ENCODE assay signal across 8 cellular contexts in genomic region chr7:74454948-74455804, GRCh38. TPM values are rescaled to one million over a fixed set of nuclear protein-coding genes. Genes with fewer than 3 reads are reported as not detected.
DNase-seq lines count a peak whose midpoint lies in the region; ATAC-seq, FAIRE-seq and TF ChIP-seq lines count a peak whose summit lies in the region.

No MANE protein-coding gene starts in this region.

- H4K20me1 ChIP-seq in GM12878 (ENCODE audit: control insufficient read depth, insufficient read depth) (no peaks in the 10 kb centered on the region), keratinocyte (ENCODE audit: control insufficient read depth, extremely low read depth, insufficient read depth, low read length) (no peaks in the 10 kb centered on the region)

- H3K27ac ChIP-seq in GM12878 (ENCODE audit: control insufficient read depth, insufficient read depth) = no peak overlapping the region
- no peak overlapping the region for H3K27ac ChIP-seq in keratinocyte (ENCODE audit: control insufficient read depth, insufficient read depth, low read length)

- H3K9me3 ChIP-seq in GM12878 (replicated peaks; ENCODE audit: control insufficient read depth, insufficient read depth, low read length) (no peaks in the 10 kb centered on the region; the same call in 2 of the 3 replicates), keratinocyte (ENCODE audit: control insufficient read depth, low read depth, low read length) (no peaks in the 10 kb centered on the region)

- RAD21 ChIA-PET in GM12878 (lab: Charles Lee; ENCODE audit: unreplicated experiment) = no interaction called here

- SMC1A ChIA-PET in GM12878 (lab: Charles Lee; ENCODE audit: uncharacterized antibody, unreplicated experiment) = no interaction called here

- whole genome bisulfite sequencing in GM12878 (ENCODE audit: insufficient coverage, insufficient replicate concordance, low lambda C conversion rate, missing lambda C conversion rate) = 69% methylated on average over 24 of the region's 24 CpGs

- H3K9me3 Mint-ChIP-seq in IgD-negative memory B cell = no peaks in the 10 kb centered on the region
- H3K9me3 Mint-ChIP-seq in stimulated activated effector memory CD8-positive, alpha-beta T cell treated with anti-CD3 and anti-CD28 coated beads, Interleukin-12 subunit alpha, Interleukin-12 subunit beta, amount 100 ng/mL, for 72 hours = no peaks in the 10 kb centered on the region

- H2AFZ ChIP-seq in GM12878 (ENCODE audit: control insufficient read depth, low read depth, low read length) = no peak overlapping the region
- no peak overlapping the region for H2AFZ ChIP-seq in keratinocyte (ENCODE audit: control insufficient read depth, low read length)

- POLR2A ChIA-PET in GM12878 (lab: Charles Lee) (interaction anchor here (0.6 to 1.3 kb wide), 2 partner anchors 10 to 28 kb away, joined by 3 read pairs; no protein-coding TSS in a partner anchor), GM10248 (lab: Yijun Ruan, JAX) (no interaction called here)

- H3K4me1 Mint-ChIP-seq in IgD-negative memory B cell = peaks cover 7 to 8% (median 7%) of the 10 kb centered on the region in 3 donors
- H3K4me1 Mint-ChIP-seq in stimulated activated effector memory CD8-positive, alpha-beta T cell treated with anti-CD3 and anti-CD28 coated beads, Interleukin-12 subunit alpha, Interleukin-12 subunit beta, amount 100 ng/mL, for 72 hours = peaks cover 14% of the 10 kb centered on the region

- H3K4me3 Mint-ChIP-seq in IgD-negative memory B cell = peak overlapping the region in 3 of 4 donors; percentile 41 to 63 (median 58)
- H3K4me3 Mint-ChIP-seq in stimulated activated effector memory CD8-positive, alpha-beta T cell treated with anti-CD3 and anti-CD28 coated beads, Interleukin-12 subunit alpha, Interleukin-12 subunit beta, amount 100 ng/mL, for 72 hours = peak overlapping the region; percentile 68

- dilution Hi-C loops in keratinocyte (cut with MboI; ENCODE audit: extremely low pct_ligation_motif_present, low sequenced_read_pairs) = no loop called here

- H3K27me3 ChIP-seq in GM12878 (replicated peaks in 1 of 2; ENCODE audit: control insufficient read depth in 2 of 2, insufficient read depth in 2 of 2, low read length in 1 of 2) = no peaks in the 10 kb centered on the region
- H3K27me3 ChIP-seq in keratinocyte (ENCODE audit: control insufficient read depth, extremely low read depth, insufficient read depth, low read length) = no peaks in the 10 kb centered on the region

- H3K4me1 ChIP-seq in GM12878 (ENCODE audit: control insufficient read depth, insufficient read depth, low read length) = peaks cover 5% of the 10 kb centered on the region
- peaks cover 20% of the 10 kb centered on the region for H3K4me1 ChIP-seq in keratinocyte (ENCODE audit: control insufficient read depth, extremely low read depth, insufficient read depth, low read length)

- no peaks in the 10 kb centered on the region for H3K79me2 ChIP-seq in GM12878 (ENCODE audit: control insufficient read depth, insufficient read depth, low read length)
- H3K79me2 ChIP-seq in keratinocyte (ENCODE audit: control insufficient read depth, insufficient read depth, low read length) = peaks cover 38% of the 10 kb centered on the region

- intact Hi-C loops in GM12878 (cut with micrococcal nuclease; ENCODE audit: unreplicated experiment) = loop anchor here (10.0 kb wide), 1 partner anchor 210 kb away; no protein-coding TSS in a partner anchor

- H3K9ac ChIP-seq in GM12878 (ENCODE audit: control insufficient read depth, insufficient read depth, low read length) = no peak overlapping the region
- peak overlapping the region; percentile 78 for H3K9ac ChIP-seq in keratinocyte (ENCODE audit: control insufficient read depth, extremely low read depth, insufficient read depth, low read length)

- no peak for TF ChIP-seq RAD21 in GM12878 (IDR thresholded peaks at IDR 0.05; ENCODE audit: insufficient read depth, low read depth, low read length)

- ATAC-seq in GM12878 (no peak), GM21723 (IDR thresholded peaks at IDR 0.05; ENCODE audit: unreplicated experiment) (no peak)
- ATAC-seq in stimulated activated effector memory CD8-positive, alpha-beta T cell treated with anti-CD3 and anti-CD28 coated beads, Interleukin-12 subunit alpha, Interleukin-12 subunit beta, amount 100 ng/mL, for 72 hours = no peak

- H3K4me3 ChIP-seq in GM12878 (no peak overlapping the region), keratinocyte (ENCODE audit: control insufficient read depth in 2 of 3, extremely low read depth in 1 of 3, insufficient read depth in 2 of 3, low read depth in 1 of 3, low read length in 3 of 3) (peak overlapping the region; percentile 59 to 74 (median 73))

- no peak overlapping the region for H3K4me2 ChIP-seq in GM12878 (ENCODE audit: control insufficient read depth, insufficient read depth)
- peak overlapping the region; percentile 89 for H3K4me2 ChIP-seq in keratinocyte (ENCODE audit: control insufficient read depth, extremely low read depth, insufficient read depth, low read depth, low read length)

- peaks cover 8% of the 10 kb centered on the region for H3K27me3 Mint-ChIP-seq in IgD-negative memory B cell

- TF ChIP-seq CTCF in GM12878 (IDR thresholded peaks at IDR 0.05 in 2 of 3, conservative IDR thresholded peaks at IDR 0.05 in 1 of 3; ENCODE audit: control insufficient read depth in 2 of 3, extremely low read depth in 1 of 3, insufficient read depth in 1 of 3, low read depth in 3 of 3, low read length in 3 of 3) (no peak), keratinocyte (optimal IDR thresholded peaks at IDR 0.05 in 1 of 3, IDR thresholded peaks at IDR 0.05 in 1 of 3, conservative IDR thresholded peaks at IDR 0.05 in 1 of 3; ENCODE audit: extremely low read depth in 1 of 3, insufficient read depth in 2 of 3, low read length in 3 of 3) (no peak), GM10248 (IDR thresholded peaks at IDR 0.05; ENCODE audit: control extremely low read depth, extremely low read depth, low read depth, missing control alignments) (no peak)

- in situ Hi-C loops in GM12878 (cut with MboI) = no loop called here

- DNase-seq in GM12878 (ENCODE audit: low read depth, low spot score) (no peak), keratinocyte (ENCODE audit: low read depth, low spot score) (no peak), GM10248 (ENCODE audit: extremely low spot score) (no peak), dedifferentiated amniotic fluid mesenchymal stem cell (ENCODE audit: extremely low spot score) (no peak)
- DNase-seq in stimulated activated effector memory CD8-positive, alpha-beta T cell treated with anti-CD3 and anti-CD28 coated beads, Interleukin-12 subunit alpha, Interleukin-12 subunit beta, amount 100 ng/mL, for 72 hours (ENCODE audit: low spot score in 2 of 2) = no peak
- DNase-seq in activated CD4-positive, alpha-beta T cell treated with anti-CD3 and anti-CD28 coated beads for 1 hour = no peak

- FAIRE-seq in GM12878 (lab: Jason Lieb, UNC) (no peak), keratinocyte (lab: Jason Lieb, UNC) (no peak)

- TSS peak; percentile 56 for BruUV-seq in GM12878 (replicated peaks; lab: Mats Ljungman, UMichigan)

- no peak overlapping the region for H3K27ac Mint-ChIP-seq in IgD-negative memory B cell
- no peak overlapping the region for H3K27ac Mint-ChIP-seq in stimulated activated effector memory CD8-positive, alpha-beta T cell treated with anti-CD3 and anti-CD28 coated beads, Interleukin-12 subunit alpha, Interleukin-12 subunit beta, amount 100 ng/mL, for 72 hours

- no peaks in the 10 kb centered on the region for H3K36me3 ChIP-seq in GM12878 (ENCODE audit: control insufficient read depth in 2 of 2, insufficient read depth in 2 of 2, low read length in 1 of 2)
- H3K36me3 ChIP-seq in keratinocyte (ENCODE audit: control insufficient read depth in 2 of 2, extremely low read depth in 1 of 2, insufficient read depth in 2 of 2, low read length in 2 of 2) = no peaks in the 10 kb centered on the region

- TF ChIP-seq EP300 in GM12878 (IDR thresholded peaks at IDR 0.05; ENCODE audit: borderline replicate concordance in 1 of 2, control insufficient read depth in 1 of 2, low read depth in 2 of 2, low read length in 2 of 2) = no peak

- no peaks in the 10 kb centered on the region for H3K9me1 ChIP-seq in keratinocyte (ENCODE audit: control insufficient read depth, extremely low read depth, insufficient read depth, low read length)

- TF ChIP-seq POLR2A in GM12878 (IDR thresholded peaks at IDR 0.05; ENCODE audit: low read depth, low read length) = no peak

- CTCF ChIA-PET in GM12878 (lab: Yijun Ruan, JAX) (no interaction called here), GM10248 (lab: Yijun Ruan, JAX) (no interaction called here)

- peaks cover 4% of the 10 kb centered on the region for H3K36me3 Mint-ChIP-seq in IgD-negative memory B cell
- H3K36me3 Mint-ChIP-seq in stimulated activated effector memory CD8-positive, alpha-beta T cell treated with anti-CD3 and anti-CD28 coated beads, Interleukin-12 subunit alpha, Interleukin-12 subunit beta, amount 100 ng/mL, for 72 hours = no peaks in the 10 kb centered on the region

TF ChIP-seq in GM12878, 131 proteins besides CTCF, POLR2A, EP300 and RAD21 (continues in another document):
- no peak for TF ChIP-seq ASH2L (IDR thresholded peaks at IDR 0.05; ENCODE audit: borderline replicate concordance, low read depth)

RNA-seq across cellular contexts. Expression of gene GTF2IRD1, which starts 1.5 kb away (rescaled TPM):
- not detected for polyA plus RNA-seq in IgD-negative memory B cell
- total RNA-seq in GM12878 (2013; cell fraction: nucleolus; rRNA removed) = 13.7 and 14.4 TPM in 2 replicates
- 0.65 and 0.96 TPM in 2 replicates for total RNA-seq in GM12878 (2014; rRNA removed)
- total RNA-seq in GM12878 (2014; rRNA removed; fragmentation: Illumina TruSeq; extraction: Trizol) = 0.98 and 1.0 TPM in 2 replicates
- total RNA-seq in GM12878 (2021) = 2.6 and 3.0 TPM in 2 replicates
- 0.60 TPM for polyA plus RNA-seq in GM12878 (2011; ENCODE audit: low read depth)
- polyA plus RNA-seq in GM12878 (2011; rRNA removed) = 1.3 and 2.0 TPM in 2 replicates
- polyA plus RNA-seq in GM12878 (2011; cell fraction: cytosol; rRNA removed) = 1.4 and 1.6 TPM in 2 replicates
- 1.6 TPM in 2 replicates for polyA plus RNA-seq in GM12878 (2011; cell fraction: nucleus; rRNA removed)
- polyA plus RNA-seq in GM12878 (2012) = 2.2 and 2.6 TPM in 2 replicates
- polyA plus RNA-seq in GM12878 (2014; fragmentation: Illumina TruSeq; extraction: Trizol) = 1.9 and 2.8 TPM in 2 replicates
- 1 to 10 TPM in 1 of 2 experiments, under 1 TPM in 1; 0.48 to 1.8 TPM for polyA plus RNA-seq in GM12878 (2014; fragmentation: Nextera tagmentation; extraction: Ambion mirVana)
- 1.6 and 3.3 TPM in 2 replicates for polyA plus RNA-seq in GM12878 (2014; rRNA removed)
- polyA plus RNA-seq in GM12878 (2016; fragmentation: Nextera tagmentation; extraction: Ambion mirVana) = under 1 TPM; 0.57 to 0.62 TPM
- 0.59 and 2.0 TPM in 2 replicates for polyA minus RNA-seq in GM12878 (2011; rRNA and poly(A)+ RNA removed)
- polyA minus RNA-seq in GM12878 (2011; cell fraction: cytosol; rRNA and poly(A)+ RNA removed) = 0.94 and 1.5 TPM in 2 replicates
- polyA minus RNA-seq in GM12878 (2011; cell fraction: nucleus; rRNA and poly(A)+ RNA removed) = 1.2 and 2.0 TPM in 2 replicates
- 17.4 to 24.7 TPM (median 19.4 TPM) in 3 replicates for polyA plus RNA-seq in keratinocyte
- polyA plus RNA-seq in keratinocyte (2011; ENCODE audit: low read depth) = 15.9 TPM
- polyA plus RNA-seq in keratinocyte (2011; cell fraction: cytosol; rRNA removed) = 16.3 and 18.8 TPM in 2 replicates
- polyA plus RNA-seq in keratinocyte (2011; cell fraction: nucleus; rRNA removed) = 39.1 and 49.9 TPM in 2 replicates
- polyA plus RNA-seq in keratinocyte (2012; ENCODE audit: low replicate concordance) = 24.8 and 58.6 TPM in 2 replicates
- polyA minus RNA-seq in keratinocyte = 10.3 to 28.8 TPM (median 15.3 TPM) in 3 replicates
- polyA minus RNA-seq in keratinocyte (2011; cell fraction: cytosol; rRNA and poly(A)+ RNA removed) = 22.8 TPM
- 20.5 and 28.0 TPM in 2 replicates for polyA minus RNA-seq in keratinocyte (2011; cell fraction: nucleus; rRNA and poly(A)+ RNA removed)
